Comparison of ENCODE assay signal across 7 cellular contexts in the genomic region with DNA sequence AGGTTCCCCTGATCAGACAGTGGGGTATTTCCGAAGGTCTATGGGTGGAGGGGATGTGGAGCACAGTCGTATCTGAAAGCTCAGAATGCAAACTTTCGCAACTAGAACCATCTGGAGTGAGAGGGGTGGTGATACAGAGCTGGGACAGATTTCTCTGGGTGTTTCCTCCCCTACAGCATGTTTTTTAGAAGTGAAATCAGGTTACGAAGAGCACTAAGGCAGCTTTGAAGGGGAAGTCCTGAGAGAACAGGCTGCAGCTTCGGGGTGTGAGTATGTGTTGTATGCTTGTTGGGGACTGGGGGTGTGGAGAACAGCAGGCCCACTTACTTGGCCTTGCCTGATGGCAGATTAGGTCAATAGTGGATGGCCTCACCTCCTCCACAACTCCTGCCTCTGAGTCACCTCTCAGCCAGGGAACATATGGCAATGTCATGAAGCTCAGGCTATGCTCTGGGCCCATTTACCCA.
DNase-seq lines count a peak whose midpoint lies in the region; ATAC-seq and TF ChIP-seq lines count a peak whose summit lies in the region.

No MANE protein-coding gene starts in this region.

- H3K4me1 ChIP-seq in testis (no peaks in the 10 kb centered on the region), gastrocnemius medialis (no peaks in the 10 kb centered on the region)

- POLR2A ChIA-PET in activated CD4-positive, alpha-beta T cell treated with anti-CD3 and anti-CD28 coated beads, Interleukin-2, amount 10 ng/mL, durations not matched to agents 7 days and 5 days (lab: Charles Lee), result interaction anchor here (0.6 to 2.0 kb wide), 7 partner anchors 13 to 112 kb away, joined by 3 to 15 read pairs (median 4); no protein-coding TSS in a partner anchor

- no peak for TF ChIP-seq POLR2A in testis (IDR thresholded peaks at IDR 0.05)
- no peak for TF ChIP-seq POLR2A in gastrocnemius medialis (IDR thresholded peaks at IDR 0.05)

- H3K9me3 Mint-ChIP-seq in activated CD4-positive, alpha-beta T cell treated with anti-CD3 and anti-CD28 coated beads, Interleukin-2, amount 10 ng/mL, durations not matched to agents 7 days and 5 days, result peaks cover 13% of the 10 kb centered on the region

- CTCF ChIA-PET in activated CD4-positive, alpha-beta T cell treated with anti-CD3 and anti-CD28 coated beads, Interleukin-2, amount 10 ng/mL, durations not matched to agents 7 days and 5 days (lab: Charles Lee), result interaction anchor here (1.2 to 9.8 kb wide), 9 partner anchors 9 to 119 kb away, joined by 3 to 142 read pairs (median 9); a partner anchor contains a TSS

- 82 to 92% methylated on average over 5 of the region's 5 CpGs for WGBS in testis, 2 donors

- H3K27me3 Mint-ChIP-seq in activated CD4-positive, alpha-beta T cell treated with anti-CD3 and anti-CD28 coated beads, Interleukin-2, amount 10 ng/mL, durations not matched to agents 7 days and 5 days, result no peaks in the 10 kb centered on the region

- TF ChIP-seq CTCF in testis (IDR thresholded peaks at IDR 0.05) (no peak), gastrocnemius medialis (IDR thresholded peaks at IDR 0.05 in 4 of 5, conservative IDR thresholded peaks at IDR 0.05 in 1 of 5) (no peak)

- H3K36me3 Mint-ChIP-seq in activated CD4-positive, alpha-beta T cell treated with anti-CD3 and anti-CD28 coated beads, Interleukin-2, amount 10 ng/mL, durations not matched to agents 7 days and 5 days (ENCODE audit: low read depth), result peaks cover 26% of the 10 kb centered on the region

- peak overlapping the region; percentile 28 for H3K4me3 Mint-ChIP-seq in activated CD4-positive, alpha-beta T cell treated with anti-CD3 and anti-CD28 coated beads, Interleukin-2, amount 10 ng/mL, durations not matched to agents 7 days and 5 days

- peak overlapping the region; percentile 95 for H3K27ac Mint-ChIP-seq in activated CD4-positive, alpha-beta T cell treated with anti-CD3 and anti-CD28 coated beads, Interleukin-2, amount 10 ng/mL, durations not matched to agents 7 days and 5 days

- H3K9me3 ChIP-seq in testis, result no peaks in the 10 kb centered on the region
- H3K9me3 ChIP-seq in gastrocnemius medialis, result no peaks in the 10 kb centered on the region

- intact Hi-C loops in posterior vena cava (cut with DNase I), result no loop called here
- intact Hi-C loops in testis (cut with DNase I; ENCODE audit: low total_unique reads), result no loop called here
- intact Hi-C loops in gastrocnemius medialis (cut with DNase I; ENCODE audit: low total_unique reads), result no loop called here

- H3K27ac ChIP-seq in testis (no peak overlapping the region), gastrocnemius medialis (no peak overlapping the region)

- H3K36me3 ChIP-seq in testis (ENCODE audit: low read depth, missing control alignments) (no peaks in the 10 kb centered on the region), gastrocnemius medialis (no peaks in the 10 kb centered on the region)

- H3K27me3 ChIP-seq in testis, result no peaks in the 10 kb centered on the region
- no peaks in the 10 kb centered on the region for H3K27me3 ChIP-seq in gastrocnemius medialis

- DNase-seq in activated CD4-positive, alpha-beta T cell treated with anti-CD3 and anti-CD28 coated beads, Interleukin-2, amount 10 ng/mL, durations not matched to agents 7 days and 5 days, result peak; percentile 53
- DNase-seq in stimulated activated CD4-positive, alpha-beta T cell treated with anti-CD3 and anti-CD28 coated beads, Interleukin-4, amount 100 ng/mL, for 1 hour, result peak; percentile 41
- DNase-seq in posterior vena cava (ENCODE audit: low spot score) (no peak), testis (no peak), gastrocnemius medialis (no peak)

- H3K4me3 ChIP-seq in testis, result no peak overlapping the region
- no peak overlapping the region for H3K4me3 ChIP-seq in gastrocnemius medialis

- H3K4me1 Mint-ChIP-seq in activated CD4-positive, alpha-beta T cell treated with anti-CD3 and anti-CD28 coated beads, Interleukin-2, amount 10 ng/mL, durations not matched to agents 7 days and 5 days, result peaks cover 80% of the 10 kb centered on the region

- in situ Hi-C loops in gastrocnemius medialis (cut with MboI; ENCODE audit: low sequenced_read_pairs in 4 of 4), result no loop called here

- ATAC-seq in GM19023 (IDR thresholded peaks at IDR 0.05; ENCODE audit: unreplicated experiment), result peak; percentile 70
- ATAC-seq in HG02938 (IDR thresholded peaks at IDR 0.05; ENCODE audit: unreplicated experiment), result peak; percentile 65
- ATAC-seq in gastrocnemius medialis, result no peak

Comparison
In these comparisons a context has a peak if more than half of its experiments do, and no peak if none do; other contexts are left out.
1. ATAC-seq: peak in GM19023 (single experiment) and HG02938 (single experiment); none in gastrocnemius medialis (0 of 2).
2. DNase-seq: peak in activated CD4-positive, alpha-beta T cell treated with anti-CD3 and anti-CD28 coated beads, Interleukin-2, amount 10 ng/mL, durations not matched to agents 7 days and 5 days (single experiment) and stimulated activated CD4-positive, alpha-beta T cell treated with anti-CD3 and anti-CD28 coated beads, Interleukin-4, amount 100 ng/mL, for 1 hour (single experiment); none in posterior vena cava (single experiment), testis (single experiment) and gastrocnemius medialis (0 of 2).